9 cellular contexts compared by ENCODE assay signal in genomic region chr11:102807921-102808320, GRCh38. TPM values are rescaled to one million over a fixed set of nuclear protein-coding genes. Genes with fewer than 3 reads are reported as not detected.
DNase-seq lines count a peak whose midpoint lies in the region; TF ChIP-seq lines count a peak whose summit lies in the region.
"Had no signal": no experiment of that assay in that cellular context is flagged by ENCODE, and none has a peak within 500 bp of the region (broad histone marks: within the 10 kb centered on the region; RNA-seq: fewer than 3 reads in every experiment).

No MANE protein-coding gene starts in this region.

- DNase-seq in stimulated activated CD4-positive, alpha-beta T cell treated with anti-CD3 and anti-CD28 coated beads, Interleukin-1b, Interleukin-23, amount 100 ng/mL, for 48 hours = peak; percentile 16
- no peak for DNase-seq in stimulated activated CD4-positive, alpha-beta T cell treated with anti-CD3 and anti-CD28 coated beads, Interleukin-12 subunit alpha, Interleukin-12 subunit beta, amount 100 ng/mL, for 4 hours
- no peak for DNase-seq in fibroblast of pulmonary artery (ENCODE audit: low read depth)
- DNase-seq in glomerular visceral epithelial cell (ENCODE audit: extremely low spot score) = no peak
- DNase-seq in NCI-H1930 (lab: John Stamatoyannopoulos, UW) = no peak
- no peak for DNase-seq in ascending aorta (ENCODE audit: low spot score in 2 of 2)
- no peak for DNase-seq in NCI-H446 (lab: John Stamatoyannopoulos, UW)
- DNase-seq: activated CD4-positive, alpha-beta T cell treated with anti-CD3 and anti-CD28 coated beads, Interleukin-2, amount 50 U/mL, for 4 hours had no signal

- H3K27me3 ChIP-seq in ascending aorta = no peaks in the 10 kb centered on the region

- H3K27ac ChIP-seq in ascending aorta = no peak overlapping the region

- no peaks in the 10 kb centered on the region for H3K4me1 ChIP-seq in ascending aorta

- TF ChIP-seq CTCF in LNCAP (IDR thresholded peaks at IDR 0.05) (peak; percentile 21; the same call in 1 of the 2 replicates), fibroblast of pulmonary artery (IDR thresholded peaks at IDR 0.05; ENCODE audit: low read length, missing control alignments) (peak; percentile 26), ascending aorta (IDR thresholded peaks at IDR 0.05) (no peak)

- no peaks in the 10 kb centered on the region for H3K36me3 ChIP-seq in ascending aorta

- no peak overlapping the region for H3K4me3 ChIP-seq in fibroblast of pulmonary artery (replicated peaks; ENCODE audit: low read depth, low read length)
- H3K4me3 ChIP-seq in ascending aorta = no peak overlapping the region

- no peaks in the 10 kb centered on the region for H3K9me3 ChIP-seq in ascending aorta

- intact Hi-C loops in ascending aorta (cut with DNase I) = no loop called here

RNA-seq across cellular contexts. Expression of gene MMP1, which starts 10.0 kb away (rescaled TPM):
- total RNA-seq in ascending aorta = not detected

RNA-seq across cellular contexts. Expression of gene MMP10, which starts 27.5 kb away (rescaled TPM):
- total RNA-seq in ascending aorta = not detected

RNA-seq across cellular contexts. Expression of gene MMP3, which starts 35.5 kb away (rescaled TPM):
- not detected for total RNA-seq in ascending aorta

Comparison
In these comparisons a context has a peak if more than half of its experiments do, and no peak if none do; other contexts are left out.
1. CTCF ChIP-seq: peak in LNCAP (single experiment) and fibroblast of pulmonary artery (single experiment); none in ascending aorta (0 of 3).